21 cellular contexts compared by ENCODE assay signal in the genomic region with DNA sequence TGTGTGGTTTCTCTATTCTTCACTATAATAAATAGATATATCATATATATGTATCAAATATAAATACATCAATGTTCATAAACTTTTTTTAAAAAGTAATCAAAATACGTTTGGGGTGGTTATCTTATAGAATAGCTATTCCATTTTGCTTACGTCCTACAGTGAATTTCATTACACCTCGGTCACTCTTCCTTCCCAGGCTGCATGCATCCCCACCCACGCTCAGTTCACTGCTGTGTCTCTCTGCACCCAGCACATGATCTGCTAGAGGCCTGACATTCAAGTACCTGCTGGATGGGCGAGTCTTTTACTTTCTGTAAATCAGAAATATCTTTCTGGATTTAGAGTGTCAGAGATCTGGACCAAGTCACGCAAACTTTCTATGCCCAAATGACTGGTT. TPM values are rescaled to one million over a fixed set of nuclear protein-coding genes. Genes with fewer than 3 reads are reported as not detected.
A peak's percentile ranks its signal among the peaks of the same experiment; 100 is the strongest.
DNase-seq lines count a peak whose midpoint lies in the region; ATAC-seq, FAIRE-seq and TF ChIP-seq lines count a peak whose summit lies in the region.
"Had no signal": no experiment of that assay in that cellular context is flagged by ENCODE, and none has a peak within 500 bp of the region (broad histone marks: within the 10 kb centered on the region; RNA-seq: fewer than 3 reads in every experiment).

No MANE protein-coding gene starts in this region.

- H3K4me1 Mint-ChIP-seq in endodermal cell, result peaks cover 23% of the 10 kb centered on the region

- H3K9me3 ChIP-seq in Loucy (ENCODE audit: insufficient read depth, low read depth, low read length) (no peaks in the 10 kb centered on the region), endodermal cell (ENCODE audit: control insufficient read depth, low read length) (no peaks in the 10 kb centered on the region), pancreas (no peaks in the 10 kb centered on the region)
- H3K9me3 ChIP-seq: HAP-1 had no signal

- no peaks in the 10 kb centered on the region for H3K36me3 ChIP-seq in Loucy (ENCODE audit: insufficient read depth, low read length)
- no peaks in the 10 kb centered on the region for H3K36me3 ChIP-seq in endodermal cell (ENCODE audit: control insufficient read depth, insufficient read depth, low read length)
- H3K36me3 ChIP-seq in pancreas, result no peaks in the 10 kb centered on the region
- H3K36me3 ChIP-seq: HAP-1 had no signal

- ATAC-seq in pancreas (no peak), GM18861 (IDR thresholded peaks at IDR 0.05; ENCODE audit: unreplicated experiment) (no peak)

- peaks cover 21% of the 10 kb centered on the region for H3K27me3 Mint-ChIP-seq in endodermal cell (ENCODE audit: insufficient read depth)

- H3K4me3 ChIP-seq in Loucy (ENCODE audit: low read length, poor library complexity, severe bottlenecking) (no peak overlapping the region), endodermal cell (ENCODE audit: low read length) (no peak overlapping the region), pancreas (no peak overlapping the region)
- H3K4me3 ChIP-seq: HAP-1, PC-9, SK-N-MC had no signal

- intact Hi-C loops in pancreas (cut with DNase I), result no loop called here

- no peak overlapping the region for H3K27ac Mint-ChIP-seq in endodermal cell

- peak overlapping the region; percentile 42 for H3K4me2 ChIP-seq in Loucy (ENCODE audit: low read depth, low read length, poor library complexity, severe bottlenecking)
- H3K4me2 ChIP-seq: PC-9 had no signal

- DNase-seq in NCI-H82 (lab: John Stamatoyannopoulos, UW) (peak; percentile 51), NCI-H82 treated with DMSO at 0.1 percent for 48 hours (lab: John Stamatoyannopoulos, UW; ENCODE audit: unreplicated experiment) (no peak), endodermal cell (peak; percentile 19), pancreas (no peak)
- DNase-seq in stimulated activated CD8-positive, alpha-beta memory T cell treated with anti-CD3 and anti-CD28 coated beads, Interleukin-4, amount 100 ng/mL, for 48 hours, result peak; percentile 5
- no peak for DNase-seq in activated CD4-positive, alpha-beta T cell treated with anti-CD3 and anti-CD28 coated beads for 4 hours
- DNase-seq: ACHN, C1 segment of cervical spinal cord, GDM1, NCI-H1092 treated with DMSO at 0.1 percent for 48 hours, NCI-H1436 treated with DMSO at 0.1 percent for 48 hours, NCI-H1930, NCI-H69, PC-9, RPMI8226, SHP77 treated with DMSO at 0.1 percent for 48 hours had no signal

- no peaks in the 10 kb centered on the region for H3K9me3 Mint-ChIP-seq in endodermal cell

- H3F3A ChIP-seq in Loucy (ENCODE audit: low read depth), result peaks cover 3% of the 10 kb centered on the region; the same call in 1 of the 2 replicates

- no peaks in the 10 kb centered on the region for H4K20me1 ChIP-seq in Loucy (ENCODE audit: insufficient read depth, low read length, poor library complexity, severe bottlenecking)

- H3K9ac ChIP-seq in Loucy (ENCODE audit: low read depth, low read length, poor library complexity, severe bottlenecking) (no peak overlapping the region), endodermal cell (ENCODE audit: extremely low read depth, low read length, poor library complexity, severe bottlenecking) (no peak overlapping the region)

- 91 to 100% methylated on average over 4 to 6 of the region's 6 CpGs for WGBS in endodermal cell (ENCODE audit: insufficient coverage in 1 of 2, insufficient read length in 1 of 2), 2 experiments
- WGBS in pancreas, 2 donors, result 80% methylated on average over 6 of the region's 6 CpGs

- no peaks in the 10 kb centered on the region for H3K9me2 ChIP-seq in Loucy (replicated peaks; ENCODE audit: low read depth, low read length)

- FAIRE-seq in pancreas (lab: Jason Lieb, UNC), result no peak

- no peak overlapping the region for H3K4me3 Mint-ChIP-seq in endodermal cell

- peaks cover 12% of the 10 kb centered on the region for H3K79me2 ChIP-seq in Loucy (ENCODE audit: insufficient read depth, low read length)

- no peak overlapping the region for H2AFZ ChIP-seq in Loucy (ENCODE audit: low read length)
- H2AFZ ChIP-seq: PC-9 had no signal

- H3K27me3 ChIP-seq in Loucy (ENCODE audit: insufficient read depth, low read length, poor library complexity, severe bottlenecking) (no peaks in the 10 kb centered on the region), endodermal cell (ENCODE audit: control insufficient read depth, insufficient read depth, low read length, poor library complexity, severe bottlenecking) (no peaks in the 10 kb centered on the region), pancreas (no peaks in the 10 kb centered on the region)

- H3K36me3 Mint-ChIP-seq in endodermal cell (ENCODE audit: low read depth), result peaks cover 6% of the 10 kb centered on the region

- H3K27ac ChIP-seq in endodermal cell (ENCODE audit: low read depth, low read length) (no peak overlapping the region), pancreas (no peak overlapping the region)
- H3K27ac ChIP-seq: 22Rv1, PC-9, SK-N-MC had no signal

- no peak for TF ChIP-seq CTCF in Loucy (conservative IDR thresholded peaks at IDR 0.05; ENCODE audit: low read length)
- no peak for TF ChIP-seq CTCF in endodermal cell (conservative IDR thresholded peaks at IDR 0.05)
- TF ChIP-seq CTCF in pancreas (IDR thresholded peaks at IDR 0.05), result no peak

- H3K4me1 ChIP-seq in Loucy (ENCODE audit: insufficient read depth, low read length, poor library complexity, severe bottlenecking) (peaks cover 28% of the 10 kb centered on the region), endodermal cell (ENCODE audit: control insufficient read depth, insufficient read depth, low read length) (peaks cover 3% of the 10 kb centered on the region), pancreas (peaks cover 0 to 4% (median 0%) of the 10 kb centered on the region in 3 donors)

RNA-seq across cellular contexts. Expression of a gene that starts 3.6 kb away (rescaled TPM):
- total RNA-seq in endodermal cell, result 10 to 100 TPM; 18.2 to 20.2 TPM
- polyA plus RNA-seq in endodermal cell (2013, experiment 1 of 2), result 32.8 TPM
- polyA plus RNA-seq in endodermal cell (2013, experiment 2 of 2), result 31.3 TPM
- total RNA-seq in pancreas, result 10 to 100 TPM in 1 of 6 donors, 1 to 10 TPM in 5; 4.8 to 10.8 (median 6.1) TPM
- polyA plus RNA-seq in pancreas, result 10 to 100 TPM in 1 of 2 donors, 1 to 10 TPM in 1; 7.0 to 16.8 TPM

RNA-seq across cellular contexts. Expression of a gene that starts 36.4 kb away (rescaled TPM):
- 1,000 to 10,000 TPM; 1,323 to 1,383 TPM for total RNA-seq in endodermal cell
- polyA plus RNA-seq in endodermal cell (2013, experiment 1 of 2), result 1,001 TPM
- polyA plus RNA-seq in endodermal cell (2013, experiment 2 of 2), result 946 TPM
- 100 to 1,000 TPM in 5 of 6 donors, 10 to 100 TPM in 1; 80.5 to 201 (median 166) TPM for total RNA-seq in pancreas
- 100 to 1,000 TPM in 1 of 2 donors, 10 to 100 TPM in 1; 60.0 to 152 TPM for polyA plus RNA-seq in pancreas

Comparison
In these comparisons a context has a peak if more than half of its experiments do, and no peak if none do; other contexts are left out.
1. DNase-seq: peak in NCI-H82 (single experiment), endodermal cell (single experiment) and stimulated activated CD8-positive, alpha-beta memory T cell treated with anti-CD3 and anti-CD28 coated beads, Interleukin-4, amount 100 ng/mL, for 48 hours (single experiment); none in NCI-H82 treated with DMSO at 0.1 percent for 48 hours (single experiment), pancreas (0 of 6) and activated CD4-positive, alpha-beta T cell treated with anti-CD3 and anti-CD28 coated beads for 4 hours (0 of 2).
2. RNA of a gene that starts 36.4 kb away (total RNA-seq): 1,323 to 1,383 TPM in endodermal cell; 80.5 to 201 TPM in pancreas; every median in the first group is over 4 times any median in the second.